ENCODE assay signal across 9 cellular contexts in the genomic region with DNA sequence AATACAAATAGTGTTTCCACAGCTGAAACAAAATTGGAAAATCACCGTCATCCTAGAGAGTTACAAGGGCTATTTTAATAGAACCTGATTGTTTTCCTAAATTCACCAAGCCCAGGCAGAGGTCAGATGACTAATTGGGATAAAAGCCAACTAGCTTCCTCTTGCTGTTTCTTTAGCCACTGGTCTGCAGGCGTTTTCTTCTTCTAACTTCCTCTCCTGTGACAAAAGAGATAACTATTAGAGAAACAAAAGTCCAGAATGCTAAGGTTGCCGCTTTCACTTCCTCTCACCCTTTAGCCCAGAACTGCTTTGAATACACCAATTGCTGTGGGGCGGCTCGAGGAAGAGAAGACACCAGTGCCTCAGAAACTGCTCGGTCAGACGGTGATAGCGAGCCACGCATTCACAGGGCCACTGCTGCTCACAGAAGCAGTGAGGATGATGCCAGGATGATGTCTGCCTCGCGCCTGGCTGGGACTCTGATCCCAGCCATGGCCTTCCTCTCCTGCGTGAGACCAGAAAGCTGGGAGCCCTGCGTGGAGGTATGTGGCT. TPM values are rescaled to one million over a fixed set of nuclear protein-coding genes. Genes with fewer than 3 reads are reported as not detected.
DNase-seq lines count a peak whose midpoint lies in the region; ATAC-seq, FAIRE-seq and TF ChIP-seq lines count a peak whose summit lies in the region.
"Had no signal": no experiment of that assay in that cellular context is flagged by ENCODE, and none has a peak within 500 bp of the region (broad histone marks: within the 10 kb centered on the region; RNA-seq: fewer than 3 reads in every experiment).

Gene TLR4, plus strand, starts transcription at position 380 of the 552 bp plus-strand sequence. Its CDS starts 70 bp downstream, at position 450.

- no peak within 1 kb of the TSS for H3K27ac Mint-ChIP-seq in activated CD4-positive, alpha-beta T cell treated with anti-CD3 and anti-CD28 coated beads, Interleukin-2, amount 10 ng/mL, durations not matched to agents 7 days and 5 days
- H3K27ac Mint-ChIP-seq: activated naive CD4-positive, alpha-beta T cell treated with anti-CD3 and anti-CD28 coated beads, Interleukin-2, amount 50 U/mL, for 24 hours had no signal

- ATAC-seq in GM18511 (IDR thresholded peaks at IDR 0.05; ENCODE audit: unreplicated experiment) (peak; percentile 100), HG02642 (IDR thresholded peaks at IDR 0.05; ENCODE audit: poor library complexity, unreplicated experiment) (peak; percentile 99)

- FAIRE-seq in colon (lab: Jason Lieb, UNC), result peak; percentile 64

- DNase-seq in NCI-H69 (lab: John Stamatoyannopoulos, UW) (peak; percentile 80), lung microvascular endothelial cell (ENCODE audit: low read depth in 2 of 2) (peak; percentile 95 to 98)
- no peak for DNase-seq in activated CD4-positive, alpha-beta T cell treated with anti-CD3 and anti-CD28 coated beads, Interleukin-2, amount 10 ng/mL, durations not matched to agents 7 days and 5 days
- DNase-seq in effector CD8-positive, alpha-beta T cell (lab: John Stamatoyannopoulos, UW), result no peak

- no peaks in the 10 kb centered on the region for H3K4me1 Mint-ChIP-seq in activated CD4-positive, alpha-beta T cell treated with anti-CD3 and anti-CD28 coated beads, Interleukin-2, amount 10 ng/mL, durations not matched to agents 7 days and 5 days
- H3K4me1 Mint-ChIP-seq: activated naive CD4-positive, alpha-beta T cell treated with anti-CD3 and anti-CD28 coated beads, Interleukin-2, amount 50 U/mL, for 24 hours had no signal

- peaks cover 19% of the 10 kb centered on the region for H3K27me3 Mint-ChIP-seq in activated CD4-positive, alpha-beta T cell treated with anti-CD3 and anti-CD28 coated beads, Interleukin-2, amount 10 ng/mL, durations not matched to agents 7 days and 5 days

- no peak for TF ChIP-seq CTCF in subcutaneous adipose tissue (IDR thresholded peaks at IDR 0.05; ENCODE audit: low read depth)

- no peaks in the 10 kb centered on the region for H3K36me3 Mint-ChIP-seq in activated CD4-positive, alpha-beta T cell treated with anti-CD3 and anti-CD28 coated beads, Interleukin-2, amount 10 ng/mL, durations not matched to agents 7 days and 5 days (ENCODE audit: low read depth)
- H3K36me3 Mint-ChIP-seq: activated naive CD4-positive, alpha-beta T cell treated with anti-CD3 and anti-CD28 coated beads, Interleukin-2, amount 50 U/mL, for 24 hours had no signal

- no peak within 1 kb of the TSS for H3K4me3 Mint-ChIP-seq in activated CD4-positive, alpha-beta T cell treated with anti-CD3 and anti-CD28 coated beads, Interleukin-2, amount 10 ng/mL, durations not matched to agents 7 days and 5 days
- H3K4me3 Mint-ChIP-seq: activated naive CD4-positive, alpha-beta T cell treated with anti-CD3 and anti-CD28 coated beads, Interleukin-2, amount 50 U/mL, for 24 hours had no signal

- POLR2A ChIA-PET in activated CD4-positive, alpha-beta T cell treated with anti-CD3 and anti-CD28 coated beads, Interleukin-2, amount 10 ng/mL, durations not matched to agents 7 days and 5 days (lab: Charles Lee), result interaction anchor here (0.6 kb wide), 1 partner anchor 1003 kb away, joined by 3 read pairs; no protein-coding TSS in a partner anchor

- CTCF ChIA-PET in activated CD4-positive, alpha-beta T cell treated with anti-CD3 and anti-CD28 coated beads, Interleukin-2, amount 10 ng/mL, durations not matched to agents 7 days and 5 days (lab: Charles Lee), result no interaction called here

- peaks cover 4% of the 10 kb centered on the region for H3K9me3 Mint-ChIP-seq in activated CD4-positive, alpha-beta T cell treated with anti-CD3 and anti-CD28 coated beads, Interleukin-2, amount 10 ng/mL, durations not matched to agents 7 days and 5 days
- H3K9me3 Mint-ChIP-seq: activated naive CD4-positive, alpha-beta T cell treated with anti-CD3 and anti-CD28 coated beads, Interleukin-2, amount 50 U/mL, for 24 hours had no signal

RNA-seq across cellular contexts. Expression of gene TLR4, which starts in this region (rescaled TPM):
- 116 and 187 TPM in 2 replicates for total RNA-seq in lung microvascular endothelial cell
- 100 to 1,000 TPM in 1 of 4 donors, 10 to 100 TPM in 3; 54.1 to 106 (median 78.5) TPM for total RNA-seq in subcutaneous adipose tissue
- total RNA-seq in activated CD4-positive, alpha-beta T cell treated with anti-CD3 and anti-CD28 coated beads, Interleukin-2, amount 10 ng/mL, durations not matched to agents 7 days and 5 days, result under 1 TPM in 1 of 2 experiments, not detected in 1; 0.06 TPM

Comparison
In these comparisons a context has a peak if more than half of its experiments do, and no peak if none do; other contexts are left out.
1. RNA of gene TLR4 (total RNA-seq): 116 to 187 TPM in lung microvascular endothelial cell and 54.1 to 106 TPM in subcutaneous adipose tissue; 0.06 TPM in activated CD4-positive, alpha-beta T cell treated with anti-CD3 and anti-CD28 coated beads, Interleukin-2, amount 10 ng/mL, durations not matched to agents 7 days and 5 days; every median in the first group is over 10 times any median in the second.
2. DNase-seq: peak in NCI-H69 (single experiment) and lung microvascular endothelial cell (2 of 2); none in activated CD4-positive, alpha-beta T cell treated with anti-CD3 and anti-CD28 coated beads, Interleukin-2, amount 10 ng/mL, durations not matched to agents 7 days and 5 days (single experiment) and effector CD8-positive, alpha-beta T cell (single experiment).